In the genomic region with DNA sequence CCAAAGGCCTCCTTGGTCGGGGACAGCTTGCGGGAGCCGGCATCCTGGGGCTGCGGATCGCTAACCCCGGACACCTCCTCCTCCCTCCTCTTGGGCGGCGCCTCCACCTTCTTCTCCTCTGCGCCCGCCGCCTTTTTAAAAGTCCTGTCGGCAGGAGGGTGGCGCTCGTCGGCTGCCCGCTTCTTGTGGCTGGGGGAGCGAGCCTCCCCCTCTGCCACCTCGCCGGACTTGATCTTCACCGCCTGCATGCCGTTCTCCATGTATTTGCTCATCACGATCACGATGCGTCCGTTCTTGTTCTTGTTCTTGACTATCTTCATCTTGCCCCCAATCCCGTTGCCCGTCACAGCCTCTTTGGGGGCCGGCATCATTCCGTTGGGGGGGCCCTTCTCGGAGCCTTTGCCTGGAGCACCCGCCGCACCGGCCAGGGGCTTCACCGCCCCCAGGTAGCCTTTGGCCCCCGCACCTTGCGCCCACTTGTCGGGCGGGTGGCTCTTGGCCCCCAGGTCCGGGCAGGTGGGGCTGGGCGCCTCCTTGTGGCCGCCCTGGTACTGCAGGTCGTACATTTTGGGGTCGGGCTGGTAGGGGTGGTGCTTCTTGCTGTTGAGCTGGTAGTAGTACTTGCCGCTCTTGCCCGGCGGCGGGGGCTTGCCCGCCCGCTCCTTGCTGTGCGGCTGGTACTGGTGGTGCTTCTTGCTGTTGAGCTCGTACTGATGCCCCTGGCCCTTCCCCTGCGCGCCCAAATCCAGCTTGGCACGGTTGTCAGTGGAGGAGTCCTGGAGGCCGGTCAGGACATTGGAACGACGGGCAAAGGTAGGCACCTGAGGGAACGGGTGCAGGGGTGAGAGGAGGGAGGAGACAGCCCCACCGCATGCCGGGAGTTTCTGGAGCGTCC, we compare ENCODE assay signal across 1 cellular context.
TF ChIP-seq lines count a peak whose summit lies in the region.

No MANE protein-coding gene starts in this region.

TF ChIP-seq in HepG2, 621 proteins besides CTCF, POLR2A, EP300 and RAD21 (continued from another document and continues in another):
- TF ChIP-seq, protein P1, sequence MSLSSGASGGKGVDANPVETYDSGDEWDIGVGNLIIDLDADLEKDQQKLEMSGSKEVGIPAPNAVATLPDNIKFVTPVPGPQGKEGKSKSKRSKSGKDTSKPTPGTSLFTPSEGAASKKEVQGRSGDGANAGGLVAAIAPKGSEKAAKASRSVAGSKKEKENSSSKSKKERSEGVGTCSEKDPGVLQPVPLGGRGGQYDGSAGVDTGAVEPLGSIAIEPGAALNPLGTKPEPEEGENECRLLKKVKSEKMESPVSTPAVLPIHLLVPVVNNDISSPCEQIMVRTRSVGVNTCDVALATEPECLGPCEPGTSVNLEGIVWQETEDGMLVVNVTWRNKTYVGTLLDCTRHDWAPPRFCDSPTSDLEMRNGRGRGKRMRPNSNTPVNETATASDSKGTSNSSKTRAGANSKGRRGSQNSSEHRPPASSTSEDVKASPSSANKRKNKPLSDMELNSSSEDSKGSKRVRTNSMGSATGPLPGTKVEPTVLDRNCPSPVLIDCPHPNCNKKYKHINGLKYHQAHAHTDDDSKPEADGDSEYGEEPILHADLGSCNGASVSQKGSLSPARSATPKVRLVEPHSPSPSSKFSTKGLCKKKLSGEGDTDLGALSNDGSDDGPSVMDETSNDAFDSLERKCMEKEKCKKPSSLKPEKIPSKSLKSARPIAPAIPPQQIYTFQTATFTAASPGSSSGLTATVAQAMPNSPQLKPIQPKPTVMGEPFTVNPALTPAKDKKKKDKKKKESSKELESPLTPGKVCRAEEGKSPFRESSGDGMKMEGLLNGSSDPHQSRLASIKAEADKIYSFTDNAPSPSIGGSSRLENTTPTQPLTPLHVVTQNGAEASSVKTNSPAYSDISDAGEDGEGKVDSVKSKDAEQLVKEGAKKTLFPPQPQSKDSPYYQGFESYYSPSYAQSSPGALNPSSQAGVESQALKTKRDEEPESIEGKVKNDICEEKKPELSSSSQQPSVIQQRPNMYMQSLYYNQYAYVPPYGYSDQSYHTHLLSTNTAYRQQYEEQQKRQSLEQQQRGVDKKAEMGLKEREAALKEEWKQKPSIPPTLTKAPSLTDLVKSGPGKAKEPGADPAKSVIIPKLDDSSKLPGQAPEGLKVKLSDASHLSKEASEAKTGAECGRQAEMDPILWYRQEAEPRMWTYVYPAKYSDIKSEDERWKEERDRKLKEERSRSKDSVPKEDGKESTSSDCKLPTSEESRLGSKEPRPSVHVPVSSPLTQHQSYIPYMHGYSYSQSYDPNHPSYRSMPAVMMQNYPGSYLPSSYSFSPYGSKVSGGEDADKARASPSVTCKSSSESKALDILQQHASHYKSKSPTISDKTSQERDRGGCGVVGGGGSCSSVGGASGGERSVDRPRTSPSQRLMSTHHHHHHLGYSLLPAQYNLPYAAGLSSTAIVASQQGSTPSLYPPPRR (CRISPR knock-in tag; IDR thresholded peaks at IDR 0.05; ENCODE audit: borderline replicate concordance) = no peak
- TF ChIP-seq ZNF850 (CRISPR knock-in tag; conservative IDR thresholded peaks at IDR 0.05) (no peak), KLF13 (CRISPR knock-in tag; IDR thresholded peaks at IDR 0.05) (0 out of 2 replicates have a peak, but pooled peaks have one; percentile 24), NRL (CRISPR knock-in tag; IDR thresholded peaks at IDR 0.05; ENCODE audit: borderline replicate concordance) (peak; percentile 77; the same call in 1 of the 2 replicates), CCDC6 (CRISPR knock-in tag; IDR thresholded peaks at IDR 0.05) (no peak), ZNF101 (CRISPR knock-in tag; IDR thresholded peaks at IDR 0.05; ENCODE audit: borderline replicate concordance, low read depth) (no peak), HHEX (CRISPR knock-in tag; IDR thresholded peaks at IDR 0.05) (no peak), RFXAP (CRISPR knock-in tag; IDR thresholded peaks at IDR 0.05; ENCODE audit: borderline replicate concordance) (no peak), AKNA (CRISPR knock-in tag; IDR thresholded peaks at IDR 0.05; ENCODE audit: borderline replicate concordance) (no peak), ZMAT3 (CRISPR knock-in tag; conservative IDR thresholded peaks at IDR 0.05) (no peak), ZKSCAN1 (IDR thresholded peaks at IDR 0.05; ENCODE audit: low read length) (no peak), DDIT3 (CRISPR knock-in tag; IDR thresholded peaks at IDR 0.05) (no peak), ZNF34 (CRISPR knock-in tag; IDR thresholded peaks at IDR 0.05; ENCODE audit: borderline replicate concordance) (no peak), ZNF670 (CRISPR knock-in tag; IDR thresholded peaks at IDR 0.05; ENCODE audit: borderline replicate concordance) (no peak), SMYD3 (CRISPR knock-in tag; IDR thresholded peaks at IDR 0.05) (no peak), ZNF556 (CRISPR knock-in tag; IDR thresholded peaks at IDR 0.05; ENCODE audit: borderline replicate concordance) (no peak), ZNF20 (CRISPR knock-in tag; IDR thresholded peaks at IDR 0.05) (no peak), CSRNP1 (CRISPR knock-in tag; IDR thresholded peaks at IDR 0.05) (no peak; the same call in 1 of the 2 replicates), GATAD1 (CRISPR knock-in tag; IDR thresholded peaks at IDR 0.05) (no peak), ZNF672 (CRISPR knock-in tag; IDR thresholded peaks at IDR 0.05) (no peak), ZBTB21 (CRISPR knock-in tag; IDR thresholded peaks at IDR 0.05) (no peak), PATZ1 (CRISPR knock-in tag; IDR thresholded peaks at IDR 0.05) (peak; percentile 94), CERS6 (CRISPR knock-in tag; IDR thresholded peaks at IDR 0.05) (no peak), NR2F1 (CRISPR knock-in tag; IDR thresholded peaks at IDR 0.05) (no peak), ZMAT5 (CRISPR knock-in tag; IDR thresholded peaks at IDR 0.05; ENCODE audit: borderline replicate concordance, low read depth) (no peak), ARHGAP35 (CRISPR knock-in tag; IDR thresholded peaks at IDR 0.05; ENCODE audit: borderline replicate concordance) (no peak), ZNF639 (CRISPR knock-in tag; conservative IDR thresholded peaks at IDR 0.05) (no peak), ZNF883 (CRISPR knock-in tag; IDR thresholded peaks at IDR 0.05; ENCODE audit: not compliant biosample characterization) (peak; percentile 54), ZNF160 (CRISPR knock-in tag; IDR thresholded peaks at IDR 0.05) (no peak), TRIM24 (CRISPR knock-in tag; IDR thresholded peaks at IDR 0.05) (no peak), ZNF44 (CRISPR knock-in tag; IDR thresholded peaks at IDR 0.05) (no peak), AGO2 (optimal IDR thresholded peaks at IDR 0.05; ENCODE audit: low read depth, low read length) (peak; percentile 95), ZNF878 (CRISPR knock-in tag; IDR thresholded peaks at IDR 0.05) (no peak), CHD4 (IDR thresholded peaks at IDR 0.05; ENCODE audit: borderline replicate concordance, low read length) (peak; percentile 59; the same call in 1 of the 2 replicates), ZNF580 (CRISPR knock-in tag; IDR thresholded peaks at IDR 0.05; ENCODE audit: borderline replicate concordance, low read depth) (no peak)
- TF ChIP-seq, protein P2, sequence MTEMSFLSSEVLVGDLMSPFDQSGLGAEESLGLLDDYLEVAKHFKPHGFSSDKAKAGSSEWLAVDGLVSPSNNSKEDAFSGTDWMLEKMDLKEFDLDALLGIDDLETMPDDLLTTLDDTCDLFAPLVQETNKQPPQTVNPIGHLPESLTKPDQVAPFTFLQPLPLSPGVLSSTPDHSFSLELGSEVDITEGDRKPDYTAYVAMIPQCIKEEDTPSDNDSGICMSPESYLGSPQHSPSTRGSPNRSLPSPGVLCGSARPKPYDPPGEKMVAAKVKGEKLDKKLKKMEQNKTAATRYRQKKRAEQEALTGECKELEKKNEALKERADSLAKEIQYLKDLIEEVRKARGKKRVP (CRISPR knock-in tag; IDR thresholded peaks at IDR 0.05) = no peak
